ENCODE assay signal across 24 cellular contexts in the genomic region with DNA sequence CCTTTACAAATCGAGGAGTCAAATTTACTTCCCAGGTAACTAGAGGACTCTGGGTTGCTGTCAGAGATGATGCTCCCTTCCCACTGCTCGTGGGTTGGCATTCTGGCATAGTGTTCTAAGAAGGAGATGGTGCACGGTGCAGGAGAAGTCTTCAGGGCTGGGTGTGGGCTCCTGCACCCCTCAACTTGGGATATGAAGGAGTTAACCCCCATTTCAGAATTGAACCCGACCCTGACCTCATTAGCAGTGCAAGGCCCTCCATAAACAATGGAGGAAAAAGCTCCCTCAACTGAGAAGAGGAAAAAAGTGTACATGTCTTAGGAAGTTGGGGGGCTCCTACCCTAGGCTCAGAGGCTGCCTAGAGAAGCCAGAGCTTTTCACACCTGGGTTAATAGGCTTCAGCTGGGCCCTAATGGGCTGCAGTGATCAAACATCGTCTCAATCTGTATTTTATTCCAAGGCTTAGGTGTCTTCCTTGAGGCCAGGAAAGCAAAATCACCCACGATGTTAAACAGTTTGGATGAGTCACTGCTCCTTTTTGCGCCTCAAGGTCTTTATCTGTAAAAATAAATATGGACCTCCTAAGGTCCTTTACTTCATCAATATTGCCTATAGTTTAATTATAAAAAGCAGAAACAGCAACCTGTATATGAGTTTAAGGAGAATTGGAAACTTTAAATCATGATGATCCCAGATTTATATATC. TPM values are rescaled to one million over a fixed set of nuclear protein-coding genes. Genes with fewer than 3 reads are reported as not detected.
DNase-seq lines count a peak whose midpoint lies in the region; FAIRE-seq and TF ChIP-seq lines count a peak whose summit lies in the region.
"Had no signal": no experiment of that assay in that cellular context is flagged by ENCODE, and none has a peak within 500 bp of the region (broad histone marks: within the 10 kb centered on the region; RNA-seq: fewer than 3 reads in every experiment).

No MANE protein-coding gene starts in this region.

- H4K20me1 ChIP-seq in H1 (replicated peaks in 1 of 2; ENCODE audit: control insufficient read depth in 1 of 2, insufficient read depth in 2 of 2, low read length in 2 of 2), result peaks cover 3 to 11% of the 10 kb centered on the region in 2 experiments

- FAIRE-seq in H1 (lab: Jason Lieb, UNC), result no peak
- FAIRE-seq: G401.6 had no signal

- H3K27ac ChIP-seq in SK-N-MC (peak overlapping the region; percentile 89), H1 (ENCODE audit: low read depth, low read length) (no peak overlapping the region), trophoblast cell (ENCODE audit: low read depth, low read length) (no peak overlapping the region)
- H3K27ac ChIP-seq: HL-60, PC-9, SJCRH30 had no signal

- H3K27ac Mint-ChIP-seq in CD14-positive monocyte, result no peak overlapping the region
- H3K27ac Mint-ChIP-seq: CD8-positive, alpha-beta T cell had no signal

- H3K79me2 ChIP-seq in H1 (ENCODE audit: control insufficient read depth in 1 of 2, insufficient read depth in 2 of 2, low read length in 2 of 2), result no peaks in the 10 kb centered on the region
- H3K79me2 ChIP-seq in trophoblast cell (ENCODE audit: control insufficient read depth, insufficient read depth, low read length, poor library complexity), result no peaks in the 10 kb centered on the region

- H2AFZ ChIP-seq in H1 (ENCODE audit: low read length) (no peak overlapping the region), trophoblast cell (ENCODE audit: insufficient read depth, low read length, poor library complexity) (no peak overlapping the region)
- H2AFZ ChIP-seq: PC-9 had no signal

- H2AK5ac ChIP-seq in H1 (ENCODE audit: low read depth, low read length), result no peak overlapping the region
- H2AK5ac ChIP-seq in trophoblast cell (ENCODE audit: low read length), result no peak overlapping the region

- H3K4me3 Mint-ChIP-seq in CD14-positive monocyte, result peak overlapping the region in 1 of 2 donors; percentile 67
- H3K4me3 Mint-ChIP-seq: CD8-positive, alpha-beta T cell had no signal

- CTCF ChIA-PET in H1 (lab: Charles Lee; ENCODE audit: partially characterized antibody), result interaction anchor here (1.3 kb wide), 1 partner anchor 21 kb away, joined by 3 read pairs; no protein-coding TSS in a partner anchor

- H3K23me2 ChIP-seq in H1 (ENCODE audit: low read depth, low read length), result peaks cover 13% of the 10 kb centered on the region; the same call in 1 of the 2 replicates

- no peak overlapping the region for H2BK20ac ChIP-seq in H1 (ENCODE audit: low read length)

- H4K5ac ChIP-seq in H1 (ENCODE audit: insufficient read length, low read depth, low read length), result no peak overlapping the region

- H3K9me3 ChIP-seq in SK-N-MC (ENCODE audit: low read depth, low read length), result no peaks in the 10 kb centered on the region
- no peaks in the 10 kb centered on the region for H3K9me3 ChIP-seq in H1 (ENCODE audit: insufficient read depth in 2 of 2, low read depth in 1 of 2, low read length in 1 of 2)
- no peaks in the 10 kb centered on the region for H3K9me3 ChIP-seq in trophoblast cell (ENCODE audit: insufficient read depth, low read depth, low read length)
- H3K9me3 ChIP-seq: Caco-2, MG63, SJCRH30 had no signal

- DNase-seq in SK-N-MC (ENCODE audit: low read depth, low spot score) (no peak), H1 (ENCODE audit: low read depth in 1 of 2, low spot score in 2 of 2) (no peak), trophoblast cell (no peak), CD14-positive monocyte (ENCODE audit: low spot score) (no peak), cerebellar nuclear complex (lab: John Stamatoyannopoulos, UW) (no peak), posterior cingulate gyrus (no peak)
- DNase-seq in activated CD8-positive, alpha-beta memory T cell treated with anti-CD3 and anti-CD28 coated beads, Interleukin-2, amount 50 U/mL, for 4 hours, result no peak
- DNase-seq: C1 segment of cervical spinal cord; Caco-2; CD8-positive, alpha-beta T cell; GOT3; HCEC 1CT; Kasumi-1; MG63; NCI-H2029; NCI-H446; NCI-H524 treated with DMSO at 0.1 percent for 48 hours; NCI-H82; NK-92 treated with Interleukin-12 subunit alpha and Interleukin-12 subunit beta, amount 100 ng/mL, for 24 hours; PC-9; SJCRH30 had no signal

- POLR2A ChIA-PET in H1 (lab: Charles Lee; ENCODE audit: partially characterized antibody), result no interaction called here

- H3K4ac ChIP-seq in H1 (replicated peaks; ENCODE audit: insufficient read length, low read depth, low read length) (no peak overlapping the region), trophoblast cell (ENCODE audit: low read depth, low read length) (no peak overlapping the region)

- no peaks in the 10 kb centered on the region for H3K79me1 ChIP-seq in H1 (ENCODE audit: low read depth, low read length)
- H3K79me1 ChIP-seq in trophoblast cell (ENCODE audit: low read length), result peaks cover 12% of the 10 kb centered on the region

- peaks cover 0 to 3% of the 10 kb centered on the region in 2 donors for H3K36me3 Mint-ChIP-seq in CD14-positive monocyte
- H3K36me3 Mint-ChIP-seq: CD8-positive, alpha-beta T cell had no signal

- H2BK120ac ChIP-seq in H1 (replicated peaks; ENCODE audit: low read depth, low read length) (no peak overlapping the region), trophoblast cell (ENCODE audit: insufficient read depth, low read length, poor library complexity) (no peak overlapping the region)

- intact Hi-C loops in CD14-positive monocyte (cut with micrococcal nuclease) (no loop called here), posterior cingulate gyrus (cut with DNase I) (no loop called here)

- no peaks in the 10 kb centered on the region for H3K4me1 Mint-ChIP-seq in CD14-positive monocyte

- H3K4me2 ChIP-seq in H1 (ENCODE audit: insufficient read depth in 1 of 2, low read depth in 2 of 2, low read length in 2 of 2), result no peak overlapping the region
- H3K4me2 ChIP-seq in trophoblast cell (ENCODE audit: low read length), result no peak overlapping the region
- H3K4me2 ChIP-seq: PC-9 had no signal

- peaks cover 17% of the 10 kb centered on the region for H3K36me3 ChIP-seq in SK-N-MC (ENCODE audit: insufficient read depth, low read length)
- no peaks in the 10 kb centered on the region for H3K36me3 ChIP-seq in H1 (ENCODE audit: control insufficient read depth in 2 of 4, insufficient read depth in 4 of 4, low read length in 3 of 4)
- H3K36me3 ChIP-seq in trophoblast cell (ENCODE audit: control insufficient read depth in 1 of 2, insufficient read depth in 2 of 2, low read length in 2 of 2), result no peaks in the 10 kb centered on the region
- H3K36me3 ChIP-seq: MG63 had no signal

- no peak overlapping the region for H2BK5ac ChIP-seq in H1 (ENCODE audit: low read depth, low read length)
- H2BK5ac ChIP-seq in trophoblast cell (ENCODE audit: low read depth, low read length, poor library complexity), result no peak overlapping the region

- no peak overlapping the region for H2BK12ac ChIP-seq in H1 (ENCODE audit: low read depth, low read length)
- H2BK12ac ChIP-seq in trophoblast cell (ENCODE audit: low read length), result no peak overlapping the region

- no peak for TF ChIP-seq RAD21 in H1 (IDR thresholded peaks at IDR 0.05 in 1 of 2, conservative IDR thresholded peaks at IDR 0.05 in 1 of 2; ENCODE audit: low read depth in 2 of 2, low read length in 2 of 2)

- H4K91ac ChIP-seq in H1 (replicated peaks; ENCODE audit: insufficient read length, low read length) (no peak overlapping the region), trophoblast cell (ENCODE audit: low read depth, low read length) (no peak overlapping the region)

- no peak overlapping the region for H2BK15ac ChIP-seq in H1 (ENCODE audit: low read length)

- TF ChIP-seq CTCF in H1 (IDR thresholded peaks at IDR 0.05; ENCODE audit: control extremely low read depth in 1 of 3, insufficient read depth in 1 of 3, low read depth in 1 of 3, low read length in 3 of 3) (no peak), CD14-positive monocyte (IDR thresholded peaks at IDR 0.05) (no peak)

- TF ChIP-seq POLR2A in H1 (IDR thresholded peaks at IDR 0.05; ENCODE audit: control extremely low read depth in 1 of 2, low read depth in 2 of 2, low read length in 2 of 2), result no peak

- no peak overlapping the region for H3K9ac ChIP-seq in SK-N-MC (ENCODE audit: insufficient read length)
- H3K9ac ChIP-seq in H1 (replicated peaks in 1 of 4; ENCODE audit: extremely low read depth in 1 of 4, low read depth in 3 of 4, low read length in 3 of 4), result no peak overlapping the region
- H3K9ac ChIP-seq in trophoblast cell (ENCODE audit: low read length), result no peak overlapping the region

- peaks cover 14 to 28% (median 22%) of the 10 kb centered on the region in 4 experiments for H3K4me1 ChIP-seq in H1 (replicated peaks in 1 of 4; ENCODE audit: control insufficient read depth in 3 of 4, insufficient read depth in 4 of 4, low read length in 3 of 4)
- peaks cover 16 to 26% of the 10 kb centered on the region in 2 experiments for H3K4me1 ChIP-seq in trophoblast cell (ENCODE audit: control insufficient read depth in 1 of 2, insufficient read depth in 2 of 2, low read length in 2 of 2)
- H3K4me1 ChIP-seq: Caco-2, SJCRH30 had no signal

- H3K4me3 ChIP-seq in SK-N-MC, result no peak overlapping the region
- H3K4me3 ChIP-seq in H1 (ENCODE audit: extremely low read depth in 1 of 4, insufficient read depth in 2 of 4, low read depth in 3 of 4, low read length in 4 of 4), result no peak overlapping the region
- no peak overlapping the region for H3K4me3 ChIP-seq in trophoblast cell (ENCODE audit: low read depth, low read length)
- H3K4me3 ChIP-seq: MG63, PC-9, SJCRH30 had no signal

- H3K27me3 Mint-ChIP-seq in CD14-positive monocyte (ENCODE audit: low read depth in 3 of 3), result peaks cover 96 to 99% (median 98%) of the 10 kb centered on the region in 3 donors

- H3K14ac ChIP-seq in H1 (ENCODE audit: insufficient read length) (no peak overlapping the region), trophoblast cell (ENCODE audit: low read length) (no peak overlapping the region)

- H3K18ac ChIP-seq in H1 (ENCODE audit: extremely low read depth, low read length) (no peak overlapping the region), trophoblast cell (ENCODE audit: low read length) (no peak overlapping the region)

- H4K12ac ChIP-seq in trophoblast cell (ENCODE audit: low read depth, low read length), result no peak overlapping the region

- H3K9me3 Mint-ChIP-seq in CD14-positive monocyte, result peaks cover 0 to 40% (median 30%) of the 10 kb centered on the region in 7 donors
- H3K9me3 Mint-ChIP-seq: CD8-positive, alpha-beta T cell had no signal

- H3K23ac ChIP-seq in H1 (ENCODE audit: insufficient read length), result no peak overlapping the region
- H3K23ac ChIP-seq in trophoblast cell (ENCODE audit: low read length), result peak overlapping the region; percentile 78

- TF ChIP-seq EP300 in H1 (IDR thresholded peaks at IDR 0.05; ENCODE audit: borderline replicate concordance in 1 of 2, low read depth in 2 of 2, low read length in 2 of 2), result no peak

- H3K27me3 ChIP-seq in H1 (replicated peaks in 1 of 4; ENCODE audit: control insufficient read depth in 3 of 4, extremely low read depth in 1 of 4, insufficient read depth in 3 of 4, low read length in 3 of 4) (peaks cover 68 to 100% (median 89%) of the 10 kb centered on the region in 4 experiments), trophoblast cell (ENCODE audit: insufficient read depth, low read length) (peaks cover 13% of the 10 kb centered on the region)
- H3K27me3 ChIP-seq: SJCRH30 had no signal

- H3K56ac ChIP-seq in H1 (replicated peaks; ENCODE audit: insufficient read length, low read depth, low read length), result no peak overlapping the region

- H4K8ac ChIP-seq in H1 (ENCODE audit: extremely low read depth, insufficient read depth, low read length) (no peak overlapping the region), trophoblast cell (ENCODE audit: low read depth, low read length) (no peak overlapping the region)

- 22% methylated on average over 7 of the region's 7 CpGs; no CpG with 5 or more reads in 1 of the 2 experiments for WGBS in H1 (ENCODE audit: extremely low coverage in 1 of 2, insufficient coverage in 1 of 2, insufficient read length in 1 of 2, insufficient replicate concordance in 2 of 2, low coverage in 1 of 2, low lambda C conversion rate in 2 of 2, missing lambda C conversion rate in 1 of 2), 2 experiments
- no CpG with 5 or more reads among the region's 7 CpGs for WGBS in trophoblast cell (ENCODE audit: extremely low coverage, insufficient coverage, insufficient read length)

RNA-seq across cellular contexts. Expression of a gene that starts 29.4 kb away (rescaled TPM):
- not detected in 2 replicates for total RNA-seq in H1 (2021; fragmentation: NEBNext Ultra II Directional; extraction: Animal tissue kit (Norgen Biotek cat#: 25700))
- polyA plus RNA-seq in H1 (2011; rRNA removed), result 0.05 TPM in 1 of 2 replicates, not detected in the other
- polyA plus RNA-seq in H1 (2011; cell fraction: cytosol; rRNA removed), result 0.01 TPM
- polyA plus RNA-seq in H1 (2011; cell fraction: nucleus; rRNA removed), result 0.01 TPM
- 0.05 to 0.17 TPM (median 0.16 TPM) in 3 of 4 replicates, not detected in the other for polyA plus RNA-seq in H1 (2012, experiment 1 of 2)
- polyA plus RNA-seq in H1 (2012, experiment 2 of 2), result 0.03 TPM
- polyA plus RNA-seq in H1 (2013, experiment 1 of 2), result not detected
- not detected for polyA plus RNA-seq in H1 (2013, experiment 2 of 2)
- 0.09 TPM in 1 of 2 replicates, not detected in the other for polyA minus RNA-seq in H1 (2011; rRNA and poly(A)+ RNA removed)
- not detected for polyA minus RNA-seq in H1 (2011; cell fraction: cytosol; rRNA and poly(A)+ RNA removed)
- polyA minus RNA-seq in H1 (2011; cell fraction: nucleus; rRNA and poly(A)+ RNA removed), result not detected
- polyA plus RNA-seq in trophoblast cell (2013), result 2.0 and 2.3 TPM in 2 replicates
- not detected for polyA plus RNA-seq in CD14-positive monocyte
- total RNA-seq: Caco-2; CD8-positive, alpha-beta T cell; PC-9; RPMI7951 had no signal
